9 cellular contexts compared by ENCODE assay signal in genomic region chr5:169439362-169439761, GRCh38.
"Had no signal": no experiment of that assay in that cellular context is flagged by ENCODE, and none has a peak within 500 bp of the region (broad histone marks: within the 10 kb centered on the region; RNA-seq: fewer than 3 reads in every experiment).

No MANE protein-coding gene starts in this region.

- H3K27ac ChIP-seq: HL-60 had no signal

- H3K4me3 ChIP-seq: GM23338, K562 had no signal

- ATAC-seq: GM23338, K562 had no signal

- H2AFZ ChIP-seq: GM23338 had no signal

- H3K4me2 ChIP-seq: GM23338 had no signal

- DNase-seq: H9, HCEC 1CT, IMR-90, KG1 had no signal

- FAIRE-seq: H1, H54, K562 had no signal
